In genomic region chrX:85114776-85115175, GRCh38 we compare ENCODE assay signal across 30 cellular contexts.
DNase-seq lines count a peak whose midpoint lies in the region; ATAC-seq, FAIRE-seq and TF ChIP-seq lines count a peak whose summit lies in the region.
"Had no signal": no experiment of that assay in that cellular context is flagged by ENCODE, and none has a peak within 500 bp of the region (broad histone marks: within the 10 kb centered on the region; RNA-seq: fewer than 3 reads in every experiment).

No MANE protein-coding gene starts in this region.

- no peak overlapping the region for H3K9ac ChIP-seq in kidney (ENCODE audit: low read length in 2 of 2)
- H3K9ac ChIP-seq: parathyroid adenoma had no signal

- H3K27ac ChIP-seq in kidney (ENCODE audit: low read depth in 2 of 2, low read length in 2 of 2), result no peak overlapping the region
- no peak overlapping the region for H3K27ac ChIP-seq in caudate nucleus (ENCODE audit: low read depth, low read length)
- H3K27ac ChIP-seq: 22Rv1, brain microvascular endothelial cell, C4-2B, epithelial cell of prostate, parathyroid adenoma, PC-9 had no signal

- H3K4me1 ChIP-seq in HAP-1, result peaks cover 62% of the 10 kb centered on the region
- H3K4me1 ChIP-seq in kidney (ENCODE audit: control insufficient read depth in 1 of 2, insufficient read depth in 1 of 2, low read depth in 1 of 2, low read length in 2 of 2), result no peaks in the 10 kb centered on the region
- H3K4me1 ChIP-seq: parathyroid adenoma had no signal

- no peak overlapping the region for H3K4me3 ChIP-seq in HAP-1
- no peak overlapping the region for H3K4me3 ChIP-seq in kidney (ENCODE audit: low read length in 2 of 2)
- H3K4me3 ChIP-seq: K562, MG63, PC-9 had no signal

- ATAC-seq in GM21515 (IDR thresholded peaks at IDR 0.05; ENCODE audit: unreplicated experiment) (no peak), HG02571 (IDR thresholded peaks at IDR 0.05; ENCODE audit: unreplicated experiment) (no peak)
- ATAC-seq: activated CD4-positive, alpha-beta T cell treated with anti-CD3 and anti-CD28 coated beads for 36 hours; activated T-helper 17 cell treated with anti-CD3 and anti-CD28 coated beads, Interleukin-2, amount 50 U/mL, for 72 hours; K562; left colon; Right ventricle myocardium inferior; stimulated activated naive CD8-positive, alpha-beta T cell treated with anti-CD3 and anti-CD28 coated beads, Interleukin-15, Interleukin-2, amounts not matched to agents 100 U/mL and 50 U/mL, for 24 hours had no signal

- H3K9me3 ChIP-seq in HAP-1, result no peaks in the 10 kb centered on the region
- H3K9me3 ChIP-seq in kidney (ENCODE audit: control insufficient read depth in 1 of 2, low read length in 2 of 2), result no peaks in the 10 kb centered on the region
- H3K9me3 ChIP-seq: MG63 had no signal

- FAIRE-seq in kidney (lab: Jason Lieb, UNC), result peak; percentile 88
- FAIRE-seq: K562 had no signal

- intact Hi-C loops in kidney (cut with DNase I), result no loop called here

- TF ChIP-seq CTCF in kidney (IDR thresholded peaks at IDR 0.05; ENCODE audit: borderline replicate concordance, extremely low read depth, insufficient read depth), result no peak

- no peaks in the 10 kb centered on the region for H3K36me3 ChIP-seq in HAP-1 (replicated peaks)
- no peaks in the 10 kb centered on the region for H3K36me3 ChIP-seq in kidney (ENCODE audit: control insufficient read depth in 1 of 2, insufficient read depth in 2 of 2, low read length in 2 of 2)
- H3K36me3 ChIP-seq: brain microvascular endothelial cell, MG63 had no signal

- DNase-seq in DMS 273 (lab: John Stamatoyannopoulos, UW; ENCODE audit: unreplicated experiment) (peak; percentile 4), DMS 273 treated with DMSO at 0.1 percent for 48 hours (lab: John Stamatoyannopoulos, UW) (no peak), HAP-1 (ENCODE audit: low spot score in 2 of 2) (peak; percentile 57 to 91), SK-MEL-5 (ENCODE audit: low read depth, low spot score) (peak; percentile 20), kidney (no peak), caudate nucleus (lab: John Stamatoyannopoulos, UW) (no peak)
- DNase-seq: activated CD4-positive, alpha-beta T cell treated with anti-CD3 and anti-CD28 coated beads for 36 hours; amniotic stem cell; brain microvascular endothelial cell; COR-L47; effector CD4-positive, alpha-beta T cell; GOT3; immature natural killer cell; left colon; MG63; NCI-H1436 treated with DMSO at 0.1 percent for 48 hours; PC-9; retina; small intestine; stimulated activated CD4-positive, alpha-beta T cell treated with anti-CD3 and anti-CD28 coated beads, Interleukin-1b, Interleukin-23, amount 100 ng/mL, for 48 hours; stimulated activated naive CD8-positive, alpha-beta T cell treated with anti-CD3 and anti-CD28 coated beads, Interleukin-15, Interleukin-2, amounts not matched to agents 100 U/mL and 50 U/mL, for 24 hours had no signal

- no peaks in the 10 kb centered on the region for H3K27me3 ChIP-seq in HAP-1 (ENCODE audit: low read depth)
- H3K27me3 ChIP-seq: brain microvascular endothelial cell, MG63 had no signal

- in situ Hi-C loops in HAP-1 (cut with MboI; ENCODE audit: low sequenced_read_pairs), result loop anchor here (10.0 kb wide), 1 partner anchor 430 kb away; no protein-coding TSS in a partner anchor
- in situ Hi-C loops in SK-MEL-5 (cut with HindIII; ENCODE audit: low pct_unique_long_range_greater_than_20kb, low sequenced_read_pairs), result no loop called here

Comparison
In these comparisons a context has a peak if more than half of its experiments do, and no peak if none do; other contexts are left out.
1. DNase-seq: peak in DMS 273 (single experiment), HAP-1 (2 of 2) and SK-MEL-5 (single experiment); none in DMS 273 treated with DMSO at 0.1 percent for 48 hours (single experiment), kidney (single experiment) and caudate nucleus (0 of 61).